ENCODE assay signal across 8 cellular contexts in genomic region chr14:31025335-31026075, GRCh38. TPM values are rescaled to one million over a fixed set of nuclear protein-coding genes. Genes with fewer than 3 reads are reported as not detected.
DNase-seq lines count a peak whose midpoint lies in the region; ATAC-seq and TF ChIP-seq lines count a peak whose summit lies in the region.

Gene AP4S1 (plus strand): TSS chr14:31025649. CDS start chr14:31066197, 40,548 bp downstream.

- peak in 1 of 2 donors; percentile 26 for TF ChIP-seq EP300 in tibial nerve (IDR thresholded peaks at IDR 0.05)

- H3K9me3 Mint-ChIP-seq in activated naive CD4-positive, alpha-beta T cell treated with anti-CD3 and anti-CD28 coated beads, Interleukin-2, amount 10 ng/mL, durations not matched to agents 7 days and 5 days, result no peaks in the 10 kb centered on the region
- H3K9me3 Mint-ChIP-seq in glutamatergic neuron (ENCODE audit: unreplicated experiment) (peaks cover 12% of the 10 kb centered on the region), osteocyte (ENCODE audit: unreplicated experiment) (no peaks in the 10 kb centered on the region)

- TF ChIP-seq CTCF in glutamatergic neuron (IDR thresholded peaks at IDR 0.05; ENCODE audit: partially characterized antibody, unreplicated experiment) (no peak), osteocyte (IDR thresholded peaks at IDR 0.05) (no peak), tibial nerve (IDR thresholded peaks at IDR 0.05) (no peak)

- H3K4me3 ChIP-seq in SJSA1, result peak within 1 kb of the TSS; percentile 87
- H3K4me3 ChIP-seq in tibial nerve, result peak within 1 kb of the TSS; percentile 66 to 99 (median 90)

- H3K36me3 ChIP-seq in SJSA1, result peaks cover 33% of the 10 kb centered on the region
- peaks cover 0 to 6% (median 0%) of the 10 kb centered on the region in 3 donors for H3K36me3 ChIP-seq in tibial nerve

- DNase-seq in NCI-H2196 (lab: John Stamatoyannopoulos, UW; ENCODE audit: unreplicated experiment) (peak; percentile 24), NCI-H2196 treated with DMSO at 0.1 percent for 48 hours (lab: John Stamatoyannopoulos, UW; ENCODE audit: unreplicated experiment) (no peak), SJSA1 (ENCODE audit: low read depth in 1 of 2, low spot score in 2 of 2) (peak in 1 of 2 experiments; percentile 45), glutamatergic neuron (peak; percentile 72), osteocyte (ENCODE audit: extremely low spot score, unreplicated experiment) (peak; percentile 84), tibial nerve (ENCODE audit: low spot score in 2 of 2) (peak in 1 of 2 donors; percentile 24)
- peak; percentile 65 for DNase-seq in activated naive CD4-positive, alpha-beta T cell treated with anti-CD3 and anti-CD28 coated beads, Interleukin-2, amount 10 ng/mL, durations not matched to agents 7 days and 5 days

- H3K27me3 Mint-ChIP-seq in activated naive CD4-positive, alpha-beta T cell treated with anti-CD3 and anti-CD28 coated beads, Interleukin-2, amount 10 ng/mL, durations not matched to agents 7 days and 5 days, result no peaks in the 10 kb centered on the region
- H3K27me3 Mint-ChIP-seq in glutamatergic neuron (ENCODE audit: unreplicated experiment) (peaks cover 6% of the 10 kb centered on the region), osteocyte (ENCODE audit: unreplicated experiment) (no peaks in the 10 kb centered on the region)

- H3K27ac ChIP-seq in SJSA1, result peak within 1 kb of the TSS; percentile 88
- H3K27ac ChIP-seq in tibial nerve, result peak within 1 kb of the TSS; percentile 99 to 100 (median 100)

- TF ChIP-seq POLR2A in tibial nerve (IDR thresholded peaks at IDR 0.05), result peak in 1 of 2 donors; percentile 12

- peak within 1 kb of the TSS; percentile 95 for H3K27ac Mint-ChIP-seq in activated naive CD4-positive, alpha-beta T cell treated with anti-CD3 and anti-CD28 coated beads, Interleukin-2, amount 10 ng/mL, durations not matched to agents 7 days and 5 days
- H3K27ac Mint-ChIP-seq in glutamatergic neuron (ENCODE audit: unreplicated experiment) (peak within 1 kb of the TSS; percentile 84), osteocyte (ENCODE audit: unreplicated experiment) (peak within 1 kb of the TSS; percentile 97)

- H3K4me1 ChIP-seq in SJSA1 (replicated peaks), result peaks cover 4% of the 10 kb centered on the region; the same call in 1 of the 2 replicates
- H3K4me1 ChIP-seq in tibial nerve, result peaks cover 0 to 48% (median 9%) of the 10 kb centered on the region in 4 donors

- peaks cover 45% of the 10 kb centered on the region for H3K4me1 Mint-ChIP-seq in activated naive CD4-positive, alpha-beta T cell treated with anti-CD3 and anti-CD28 coated beads, Interleukin-2, amount 10 ng/mL, durations not matched to agents 7 days and 5 days
- H3K4me1 Mint-ChIP-seq in glutamatergic neuron (ENCODE audit: low read depth, unreplicated experiment) (peaks cover 14% of the 10 kb centered on the region), osteocyte (ENCODE audit: unreplicated experiment) (peaks cover 36% of the 10 kb centered on the region)

- WGBS in tibial nerve, 2 donors, result 0 to 1% methylated on average over 24 to 38 of the region's 52 CpGs

- CTCF ChIA-PET in activated naive CD4-positive, alpha-beta T cell treated with anti-CD3 and anti-CD28 coated beads, Interleukin-2, amount 10 ng/mL, durations not matched to agents 7 days and 5 days (lab: Charles Lee), result no interaction called here

- H3K27me3 ChIP-seq in SJSA1 (replicated peaks), result no peaks in the 10 kb centered on the region
- H3K27me3 ChIP-seq in tibial nerve, result no peaks in the 10 kb centered on the region

- H3K4me3 Mint-ChIP-seq in activated naive CD4-positive, alpha-beta T cell treated with anti-CD3 and anti-CD28 coated beads, Interleukin-2, amount 10 ng/mL, durations not matched to agents 7 days and 5 days, result peak within 1 kb of the TSS; percentile 85
- peak within 1 kb of the TSS; percentile 96 for H3K4me3 Mint-ChIP-seq in glutamatergic neuron (ENCODE audit: unreplicated experiment)
- peak within 1 kb of the TSS; percentile 89 for H3K4me3 Mint-ChIP-seq in osteocyte (ENCODE audit: unreplicated experiment)

- H3K36me3 Mint-ChIP-seq in activated naive CD4-positive, alpha-beta T cell treated with anti-CD3 and anti-CD28 coated beads, Interleukin-2, amount 10 ng/mL, durations not matched to agents 7 days and 5 days, result peaks cover 18% of the 10 kb centered on the region
- no peaks in the 10 kb centered on the region for H3K36me3 Mint-ChIP-seq in glutamatergic neuron (ENCODE audit: unreplicated experiment)
- H3K36me3 Mint-ChIP-seq in osteocyte (ENCODE audit: unreplicated experiment), result peaks cover 10% of the 10 kb centered on the region

- H3K9me3 ChIP-seq in SJSA1 (replicated peaks) (no peaks in the 10 kb centered on the region), tibial nerve (no peaks in the 10 kb centered on the region)

- ATAC-seq in HG03571 (IDR thresholded peaks at IDR 0.05; ENCODE audit: unreplicated experiment), result peak; percentile 21

RNA-seq across cellular contexts. Expression of gene AP4S1, which starts in this region (rescaled TPM):
- 1.4 and 9.3 TPM in 2 replicates for total RNA-seq in SJSA1 (2014; rRNA removed; shearing (Covaris generic))
- total RNA-seq in glutamatergic neuron (ENCODE audit: unreplicated experiment), result 6.9 TPM
- 5.2 and 6.3 TPM in 2 replicates for total RNA-seq in osteocyte
- total RNA-seq in tibial nerve, result 10 to 100 TPM in 2 of 4 donors, 1 to 10 TPM in 2; 7.2 to 36.1 (median 16.3) TPM
